In the genomic region with DNA sequence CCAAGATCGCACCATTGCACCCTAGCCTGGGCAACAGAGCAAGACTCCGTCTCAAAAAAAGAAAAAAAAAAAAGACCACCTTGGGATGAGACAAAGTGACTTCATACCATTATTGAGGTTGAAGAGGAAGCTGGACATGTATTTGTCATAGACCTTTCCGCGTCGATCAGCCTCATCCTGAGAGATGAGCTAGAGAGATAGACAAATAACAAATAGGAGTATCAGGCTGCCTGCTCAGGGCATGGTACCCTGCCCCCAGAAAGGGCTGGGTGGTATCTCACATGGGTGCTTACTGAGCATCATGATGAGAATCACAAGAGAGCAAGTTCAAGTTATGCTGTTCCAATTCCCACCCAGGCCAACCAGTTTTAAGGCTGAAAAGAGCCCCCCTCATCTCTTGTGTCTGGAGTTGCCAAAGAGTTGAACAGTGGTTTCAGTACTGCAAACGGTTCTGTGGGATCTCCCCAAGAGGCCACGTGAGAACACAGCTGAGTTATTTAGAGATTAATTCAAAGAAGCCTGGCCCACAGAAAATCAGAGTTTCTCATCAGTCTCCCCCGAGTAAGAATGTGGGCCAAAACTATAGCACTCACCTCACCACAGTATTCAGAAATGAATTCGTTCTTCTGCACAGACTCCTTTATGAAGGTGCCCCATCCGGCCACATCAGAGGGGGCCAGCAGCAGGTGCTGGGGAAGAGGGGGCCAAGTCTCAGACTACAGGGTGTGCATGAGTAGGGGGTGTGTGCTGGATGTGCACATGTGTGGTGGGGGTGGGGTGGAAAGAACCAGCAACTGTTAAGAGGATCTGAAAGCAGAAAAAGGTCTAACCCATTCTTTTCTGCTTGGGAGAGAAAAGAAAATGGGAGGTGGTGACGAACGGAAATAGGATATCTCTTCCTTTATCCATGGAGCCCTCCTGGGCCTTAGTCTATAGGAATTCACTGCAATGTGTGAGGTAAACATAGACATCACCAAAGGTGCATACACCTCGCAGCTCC, we compare ENCODE assay signal across 11 cellular contexts. TPM values are rescaled to one million over a fixed set of nuclear protein-coding genes. Genes with fewer than 3 reads are reported as not detected.
DNase-seq lines count a peak whose midpoint lies in the region; ATAC-seq, FAIRE-seq and TF ChIP-seq lines count a peak whose summit lies in the region.
"Had no signal": no experiment of that assay in that cellular context is flagged by ENCODE, and none has a peak within 500 bp of the region (broad histone marks: within the 10 kb centered on the region; RNA-seq: fewer than 3 reads in every experiment).

No MANE protein-coding gene starts in this region.

- POLR2A ChIA-PET in activated B cell treated with CpG ODN at 0.5 μM for 24 hours (lab: Charles Lee): interaction anchor here (0.6 to 4.3 kb wide), 14 partner anchors 11 to 427 kb away, joined by 3 to 22 read pairs (median 4); partner anchors contain the start of genes BECN1, CNTNAP1, MLX and PLEKHH3

- H3K27ac Mint-ChIP-seq in activated B cell treated with CpG ODN at 0.5 μM for 24 hours: peak overlapping the region; percentile 94

- no peak for TF ChIP-seq CTCF in activated B cell treated with CpG ODN at 0.5 μM for 24 hours (IDR thresholded peaks at IDR 0.05)
- no peak for TF ChIP-seq CTCF in left lung (IDR thresholded peaks at IDR 0.05)

- CTCF ChIA-PET in activated B cell treated with CpG ODN at 0.5 μM for 24 hours (lab: Charles Lee): interaction anchor here (1.2 to 1.7 kb wide), 2 partner anchors 25 to 127 kb away, joined by 3 to 8 read pairs; no protein-coding TSS in a partner anchor

- TF ChIP-seq POLR2A in GM12891 (IDR thresholded peaks at IDR 0.05; ENCODE audit: low read depth, low read length): no peak

- H3K9me3 Mint-ChIP-seq in activated B cell treated with CpG ODN at 0.5 μM for 24 hours: no peaks in the 10 kb centered on the region

- peaks cover 0 to 100% of the 10 kb centered on the region in 2 donors for H3K36me3 ChIP-seq in left lung

- H3K27me3 ChIP-seq in left lung: no peaks in the 10 kb centered on the region
- H3K27me3 ChIP-seq: transverse colon had no signal

- DNase-seq in GM12891 (ENCODE audit: insufficient read length, low spot score): peak; percentile 53
- DNase-seq in activated B cell treated with CpG ODN at 0.5 μM for 24 hours: no peak
- no peak for DNase-seq in HT-29 (ENCODE audit: low spot score)
- DNase-seq in left lung: no peak
- DNase-seq in 8988T: no peak
- DNase-seq: activated CD8-positive, alpha-beta memory T cell treated with anti-CD3 and anti-CD28 coated beads, Interleukin-2, amount 50 U/mL, for 4 hours; transverse colon had no signal

- no peak overlapping the region for H3K4me3 ChIP-seq in left lung
- H3K4me3 ChIP-seq: transverse colon had no signal

- FAIRE-seq in GM12891 (lab: Jason Lieb, UNC): peak; percentile 95

- H3K4me3 Mint-ChIP-seq in activated B cell treated with CpG ODN at 0.5 μM for 24 hours: peak overlapping the region; percentile 74

- intact Hi-C loops in activated B cell treated with CpG ODN at 0.5 μM for 24 hours (cut with micrococcal nuclease) (loop anchor here (1.0 kb wide), 1 partner anchor 95 kb away; the partner anchor contains the start of genes RETREG3 and TUBG1), left lung (cut with DNase I) (no loop called here)

- no peaks in the 10 kb centered on the region for H3K27me3 Mint-ChIP-seq in activated B cell treated with CpG ODN at 0.5 μM for 24 hours

- ATAC-seq in GM19043 (IDR thresholded peaks at IDR 0.05; ENCODE audit: low read depth, unreplicated experiment) (peak; percentile 72), HG02938 (IDR thresholded peaks at IDR 0.05; ENCODE audit: unreplicated experiment) (peak; percentile 70), activated B cell treated with CpG ODN at 0.5 μM for 24 hours (ENCODE audit: low read depth) (peak; percentile 78), left lung (no peak), esophagus mucosa (no peak)
- ATAC-seq: sciatic nerve had no signal

- H3K4me1 ChIP-seq in left lung: no peaks in the 10 kb centered on the region
- H3K4me1 ChIP-seq: transverse colon had no signal

- H3K4me1 Mint-ChIP-seq in activated B cell treated with CpG ODN at 0.5 μM for 24 hours: peaks cover 61% of the 10 kb centered on the region

- H3K9me3 ChIP-seq in left lung: no peaks in the 10 kb centered on the region
- H3K9me3 ChIP-seq: transverse colon had no signal

- H3K27ac ChIP-seq in left lung: no peak overlapping the region

- H3K36me3 Mint-ChIP-seq in activated B cell treated with CpG ODN at 0.5 μM for 24 hours (ENCODE audit: low read depth): peaks cover 79% of the 10 kb centered on the region

TF ChIP-seq in GM12891, 5 proteins besides CTCF, POLR2A, EP300 and RAD21:
- TF ChIP-seq POU2F2 (IDR thresholded peaks at IDR 0.05; ENCODE audit: low read depth, low read length) (peak; percentile 93), SPI1 (IDR thresholded peaks at IDR 0.05; ENCODE audit: low read depth, low read length) (peak; percentile 89), TAF1 (IDR thresholded peaks at IDR 0.05; ENCODE audit: low read depth, low read length) (no peak)

RNA-seq across cellular contexts. Expression of gene CNTNAP1, which starts 22.5 kb away (rescaled TPM):
- polyA plus RNA-seq in GM12891 (2012; ENCODE audit: low read depth, missing spikeins): 21.7 TPM
- total RNA-seq in activated B cell treated with CpG ODN at 0.5 μM for 24 hours (16.4 and 21.3 TPM in 2 replicates), left lung (10 to 100 TPM; 11.7 to 15.1 TPM), esophagus mucosa (1.3 TPM)
- total RNA-seq in HT-29 (2014; rRNA removed; shearing (Covaris generic)): 0.08 and 0.23 TPM in 2 replicates

RNA-seq across cellular contexts. Expression of gene CCR10, which starts 23.2 kb away (rescaled TPM):
- 16.2 TPM for polyA plus RNA-seq in GM12891 (2012; ENCODE audit: low read depth, missing spikeins)
- total RNA-seq in activated B cell treated with CpG ODN at 0.5 μM for 24 hours (1.2 and 1.4 TPM in 2 replicates), left lung (1 to 10 TPM in 1 of 2 donors, under 1 TPM in 1; 0.55 to 1.2 TPM), esophagus mucosa (not detected)
- total RNA-seq in HT-29 (2014; rRNA removed; shearing (Covaris generic)): not detected in 2 replicates

RNA-seq across cellular contexts. Expression of gene PLEKHH3, which starts 28.0 kb away (rescaled TPM):
- polyA plus RNA-seq in GM12891 (2012; ENCODE audit: low read depth, missing spikeins): 18.3 TPM
- total RNA-seq in activated B cell treated with CpG ODN at 0.5 μM for 24 hours: 0.80 and 1.4 TPM in 2 replicates
- total RNA-seq in HT-29 (2014; rRNA removed; shearing (Covaris generic)): 34.2 and 49.4 TPM in 2 replicates
- total RNA-seq in left lung: 10 to 100 TPM; 22.5 to 34.2 TPM
- total RNA-seq in esophagus mucosa: 49.6 TPM

RNA-seq across cellular contexts. Expression of gene EZH1, which starts 40.0 kb away (rescaled TPM):
- 13.2 TPM for polyA plus RNA-seq in GM12891 (2012; ENCODE audit: low read depth, missing spikeins)
- total RNA-seq in activated B cell treated with CpG ODN at 0.5 μM for 24 hours (74.7 and 81.6 TPM in 2 replicates), left lung (10 to 100 TPM; 31.5 to 43.2 TPM), esophagus mucosa (14.4 TPM)
- total RNA-seq in HT-29 (2014; rRNA removed; shearing (Covaris generic)): 11.8 and 12.2 TPM in 2 replicates

RNA-seq across cellular contexts. Expression of gene TUBG2, which starts 45.7 kb away (rescaled TPM):
- polyA plus RNA-seq in GM12891 (2012; ENCODE audit: low read depth, missing spikeins): 11.5 TPM
- total RNA-seq in activated B cell treated with CpG ODN at 0.5 μM for 24 hours: 8.6 and 9.4 TPM in 2 replicates
- total RNA-seq in HT-29 (2014; rRNA removed; shearing (Covaris generic)): 7.4 and 8.7 TPM in 2 replicates
- total RNA-seq in left lung: 10 to 100 TPM; 13.1 to 19.5 TPM
- 7.3 TPM for total RNA-seq in esophagus mucosa

Comparison
In these comparisons a context has a peak if more than half of its experiments do, and no peak if none do; other contexts are left out.
1. ATAC-seq: peak in GM19043 (single experiment), HG02938 (single experiment) and activated B cell treated with CpG ODN at 0.5 μM for 24 hours (single experiment); none in left lung (single experiment) and esophagus mucosa (single experiment).